In genomic region chr6:92827104-92827503, GRCh38 we compare ENCODE assay signal across 35 cellular contexts.
"Had no signal": no experiment of that assay in that cellular context is flagged by ENCODE, and none has a peak within 500 bp of the region (broad histone marks: within the 10 kb centered on the region; RNA-seq: fewer than 3 reads in every experiment).

No MANE protein-coding gene starts in this region.

- H3K9me3 ChIP-seq: esophagus muscularis mucosa, gastrocnemius medialis, heart left ventricle had no signal

- H3K4me3 Mint-ChIP-seq: activated B cell treated with CpG ODN at 0.5 μM for 24 hours; activated CD4-positive, alpha-beta memory T cell treated with anti-CD3 and anti-CD28 coated beads for 36 hours; activated CD4-positive, alpha-beta T cell treated with anti-CD3 and anti-CD28 coated beads for 36 hours; activated CD4-positive, alpha-beta T cell treated with anti-CD3 and anti-CD28 coated beads, Interleukin-2, amount 10 ng/mL, durations not matched to agents 24 days and 14 days; activated CD8-positive, alpha-beta memory T cell treated with anti-CD3 and anti-CD28 coated beads, Interleukin-2, amount 10 ng/mL, durations not matched to agents 7 days and 5 days; activated CD8-positive, alpha-beta T cell treated with anti-CD3 and anti-CD28 coated beads, Interleukin-2, amount 10 ng/mL, durations not matched to agents 7 days and 5 days; activated naive CD4-positive, alpha-beta T cell treated with anti-CD3 and anti-CD28 coated beads, Interleukin-2, amount 10 ng/mL, durations not matched to agents 7 days and 5 days; activated naive CD8-positive, alpha-beta T cell; activated T-helper 1 cell treated with anti-CD3 and anti-CD28 coated beads, Interleukin-12 subunit alpha, Interleukin-12 subunit beta, Interleukin-2, Interleukin-4 antibody, amounts not matched to agents 30 ng/mL and 10 ng/mL and 1 ng/mL, durations not matched to agents 14 hours and 24 hours and 36 hours; effector memory CD8-positive, alpha-beta T cell had no signal

- H3K4me1 Mint-ChIP-seq: activated B cell treated with CpG ODN at 0.5 μM for 24 hours; activated CD4-positive, alpha-beta T cell treated with anti-CD3 and anti-CD28 coated beads for 36 hours; activated CD4-positive, alpha-beta T cell treated with anti-CD3 and anti-CD28 coated beads, Interleukin-2, amount 10 ng/mL, durations not matched to agents 24 days and 14 days; activated CD8-positive, alpha-beta memory T cell treated with anti-CD3 and anti-CD28 coated beads, Interleukin-2, amount 10 ng/mL, durations not matched to agents 7 days and 5 days; activated naive CD4-positive, alpha-beta T cell treated with anti-CD3 and anti-CD28 coated beads, Interleukin-2, amount 10 ng/mL, durations not matched to agents 7 days and 5 days had no signal

- H3K27ac Mint-ChIP-seq: activated B cell treated with CpG ODN at 0.5 μM for 24 hours; activated CD4-positive, alpha-beta memory T cell treated with anti-CD3 and anti-CD28 coated beads for 36 hours; activated CD4-positive, alpha-beta T cell treated with anti-CD3 and anti-CD28 coated beads for 36 hours; activated CD4-positive, alpha-beta T cell treated with anti-CD3 and anti-CD28 coated beads, Interleukin-2, amount 10 ng/mL, durations not matched to agents 24 days and 14 days; activated CD8-positive, alpha-beta memory T cell treated with anti-CD3 and anti-CD28 coated beads, Interleukin-2, amount 10 ng/mL, durations not matched to agents 7 days and 5 days; activated CD8-positive, alpha-beta T cell treated with anti-CD3 and anti-CD28 coated beads, Interleukin-2, amount 10 ng/mL, durations not matched to agents 7 days and 5 days; activated naive CD4-positive, alpha-beta T cell treated with anti-CD3 and anti-CD28 coated beads, Interleukin-2, amount 10 ng/mL, durations not matched to agents 7 days and 5 days; activated naive CD8-positive, alpha-beta T cell; activated T-helper 1 cell treated with anti-CD3 and anti-CD28 coated beads, Interleukin-12 subunit alpha, Interleukin-12 subunit beta, Interleukin-2, Interleukin-4 antibody, amounts not matched to agents 30 ng/mL and 10 ng/mL and 1 ng/mL, durations not matched to agents 14 hours and 24 hours and 36 hours; activated T-helper 2 cell treated with anti-CD3 and anti-CD28 coated beads, Interferon-gamma antibody, Interleukin-2, Interleukin-4, amounts not matched to agents 10 μg/mL and 5 μg/mL and 100 μg/mL, durations not matched to agents 14 hours and 24 hours and 36 hours; effector memory CD8-positive, alpha-beta T cell had no signal

- FAIRE-seq: astrocyte, bronchial epithelial cell, colon had no signal

- DNase-seq: activated B cell treated with CpG ODN at 0.5 μM for 24 hours; activated CD4-positive, alpha-beta memory T cell treated with anti-CD3 and anti-CD28 coated beads for 36 hours; activated CD4-positive, alpha-beta T cell treated with anti-CD3 and anti-CD28 coated beads for 36 hours; activated CD4-positive, alpha-beta T cell treated with anti-CD3 and anti-CD28 coated beads, Interleukin-2, amount 10 ng/mL, durations not matched to agents 24 days and 14 days; activated CD4-positive, CD25-positive, alpha-beta regulatory T cell treated with anti-CD3 and anti-CD28 coated beads, Interleukin-2, amount 50 U/mL, for 72 hours; activated CD8-positive, alpha-beta memory T cell treated with anti-CD3 and anti-CD28 coated beads, Interleukin-2, amount 10 ng/mL, durations not matched to agents 7 days and 5 days; activated CD8-positive, alpha-beta memory T cell treated with anti-CD3 and anti-CD28 coated beads, Interleukin-2, amount 50 U/mL, for 4 hours; activated CD8-positive, alpha-beta T cell treated with anti-CD3 and anti-CD28 coated beads, Interleukin-2, amount 10 ng/mL, durations not matched to agents 7 days and 5 days; activated effector memory CD4-positive, alpha-beta T cell treated with anti-CD3 and anti-CD28 coated beads, Interleukin-2, amount 50 U/mL, for 16 hours; activated naive CD4-positive, alpha-beta T cell; activated naive CD4-positive, alpha-beta T cell treated with anti-CD3 and anti-CD28 coated beads, Interleukin-2, amount 10 ng/mL, durations not matched to agents 7 days and 5 days; activated T-cell treated with anti-CD3 and anti-CD28 coated beads, Interleukin-2, amount 50 U/mL, for 1 hour; activated T-cell treated with anti-CD3 and anti-CD28 coated beads, Interleukin-2, amount 50 U/mL, for 48 hours; amniotic stem cell; anterior cingulate cortex; brain microvascular endothelial cell; cortex of kidney; dermis blood vessel endothelial cell; effector CD4-positive, alpha-beta T cell; effector memory CD8-positive, alpha-beta T cell; erythroblast; foreskin keratinocyte; gastrocnemius medialis; glutamatergic neuron; heart left ventricle; hypothalamus; T1000; WERI-Rb-1 had no signal

- H3K36me3 Mint-ChIP-seq: activated CD4-positive, alpha-beta memory T cell treated with anti-CD3 and anti-CD28 coated beads for 36 hours; activated CD8-positive, alpha-beta memory T cell treated with anti-CD3 and anti-CD28 coated beads, Interleukin-2, amount 10 ng/mL, durations not matched to agents 7 days and 5 days; activated naive CD4-positive, alpha-beta T cell treated with anti-CD3 and anti-CD28 coated beads, Interleukin-2, amount 10 ng/mL, durations not matched to agents 7 days and 5 days; activated naive CD8-positive, alpha-beta T cell had no signal

- H3K27me3 Mint-ChIP-seq: activated B cell treated with CpG ODN at 0.5 μM for 24 hours; activated CD4-positive, alpha-beta memory T cell treated with anti-CD3 and anti-CD28 coated beads for 36 hours; activated CD4-positive, alpha-beta T cell treated with anti-CD3 and anti-CD28 coated beads for 36 hours; activated CD4-positive, alpha-beta T cell treated with anti-CD3 and anti-CD28 coated beads, Interleukin-2, amount 10 ng/mL, durations not matched to agents 24 days and 14 days; activated CD8-positive, alpha-beta memory T cell treated with anti-CD3 and anti-CD28 coated beads, Interleukin-2, amount 10 ng/mL, durations not matched to agents 7 days and 5 days; activated naive CD4-positive, alpha-beta T cell treated with anti-CD3 and anti-CD28 coated beads, Interleukin-2, amount 10 ng/mL, durations not matched to agents 7 days and 5 days; activated naive CD8-positive, alpha-beta T cell; effector memory CD8-positive, alpha-beta T cell had no signal

- ATAC-seq: activated CD4-positive, alpha-beta T cell treated with anti-CD3 and anti-CD28 coated beads for 36 hours; activated CD8-positive, alpha-beta memory T cell treated with anti-CD3 and anti-CD28 coated beads, Interleukin-2, amount 10 ng/mL, durations not matched to agents 7 days and 5 days; activated CD8-positive, alpha-beta T cell treated with anti-CD3 and anti-CD28 coated beads, Interleukin-2, amount 10 ng/mL, durations not matched to agents 7 days and 5 days; effector memory CD8-positive, alpha-beta T cell; foreskin keratinocyte; gastrocnemius medialis; heart left ventricle had no signal
